In the genomic region with DNA sequence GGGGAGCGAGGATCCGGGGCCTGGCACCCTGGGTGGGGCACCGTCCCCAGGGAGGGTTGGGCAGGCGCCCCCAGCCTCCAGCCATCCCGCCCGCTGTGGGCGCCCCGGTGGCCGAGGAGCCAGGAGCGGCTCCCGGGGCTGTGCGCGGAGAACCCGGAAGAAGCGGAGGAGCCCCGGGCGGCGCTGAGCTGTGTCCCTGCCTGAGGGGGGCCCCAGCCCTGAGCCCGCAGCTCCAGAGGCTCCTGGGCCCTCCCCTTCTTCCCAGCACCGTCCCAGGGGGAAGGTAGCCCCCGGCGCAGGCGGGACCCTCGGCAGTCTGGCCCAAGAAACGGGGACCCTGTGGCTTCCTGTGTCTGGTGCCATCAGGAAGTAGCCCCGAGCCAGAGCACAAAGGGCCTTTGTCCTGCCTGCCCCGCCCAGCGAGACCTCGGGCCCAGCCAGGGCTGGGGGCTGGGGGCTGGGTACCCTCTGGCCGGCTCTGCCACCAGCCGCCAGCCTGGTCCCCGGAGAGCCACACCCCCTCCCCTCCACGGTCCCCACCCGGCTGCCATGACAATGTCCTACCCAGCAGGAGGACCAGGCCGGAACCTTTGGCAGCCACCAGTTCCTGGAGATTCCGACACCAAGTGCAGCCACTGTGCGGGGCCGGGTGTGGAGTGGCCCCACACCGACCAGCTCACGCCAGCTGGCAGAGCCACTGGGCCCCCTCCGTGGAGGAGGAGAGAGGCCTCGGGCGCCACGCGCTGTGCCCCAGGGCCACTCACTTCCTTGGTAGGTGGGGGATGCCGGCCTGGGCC, we compare ENCODE assay signal across 9 cellular contexts. TPM values are rescaled to one million over a fixed set of nuclear protein-coding genes. Genes with fewer than 3 reads are reported as not detected.
DNase-seq lines count a peak whose midpoint lies in the region; ATAC-seq and TF ChIP-seq lines count a peak whose summit lies in the region.
"Had no signal": no experiment of that assay in that cellular context is flagged by ENCODE, and none has a peak within 500 bp of the region (broad histone marks: within the 10 kb centered on the region; RNA-seq: fewer than 3 reads in every experiment).

No MANE protein-coding gene starts in this region.

- peak overlapping the region; percentile 53 for H3K9ac ChIP-seq in IMR-90 (ENCODE audit: low read depth, low read length)

- dilution Hi-C loops in IMR-90 (cut with HindIII; ENCODE audit: low sequenced_read_pairs, unreplicated experiment) = no loop called here

- peak overlapping the region; percentile 56 for H3K4me2 ChIP-seq in IMR-90 (ENCODE audit: low read depth, low read length)

- no TSS peak for BruUV-seq in IMR-90 (replicated peaks; lab: Mats Ljungman, UMichigan)

- H3K36me3 ChIP-seq in IMR-90 (ENCODE audit: control insufficient read depth, insufficient read depth, low read length) = no peaks in the 10 kb centered on the region
- no peaks in the 10 kb centered on the region for H3K36me3 ChIP-seq in muscle layer of duodenum (ENCODE audit: control insufficient read depth in 1 of 2, insufficient read depth in 2 of 2, low read length in 2 of 2)

- TF ChIP-seq RAD21 in IMR-90 (IDR thresholded peaks at IDR 0.05; ENCODE audit: low read length) = no peak

- intact Hi-C loops in activated T-helper 1 cell treated with anti-CD3 and anti-CD28 coated beads, Interleukin-12 subunit alpha, Interleukin-12 subunit beta, Interleukin-2, Interleukin-4 antibody, amounts not matched to agents 30 ng/mL and 10 ng/mL and 1 ng/mL, durations not matched to agents 14 hours and 24 hours and 36 hours (cut with micrococcal nuclease) = loop anchor here (1.0 kb wide), 2 partner anchors 14 to 50 kb away; no protein-coding TSS in a partner anchor
- intact Hi-C loops in IMR-90 (cut with micrococcal nuclease) = no loop called here

- H4K20me1 ChIP-seq in IMR-90 (ENCODE audit: insufficient read depth, low read length) = no peaks in the 10 kb centered on the region

- H3K27me3 ChIP-seq in IMR-90 (ENCODE audit: control insufficient read depth, insufficient read depth, low read length) (no peaks in the 10 kb centered on the region; the same call in 1 of the 2 replicates), muscle layer of duodenum (ENCODE audit: low read depth, low read length) (peaks cover 4% of the 10 kb centered on the region)

- no peak overlapping the region for H2BK5ac ChIP-seq in IMR-90 (ENCODE audit: low read depth, low read length, poor library complexity, severe bottlenecking)

- H3K4me3 Mint-ChIP-seq in activated T-helper 1 cell treated with anti-CD3 and anti-CD28 coated beads, Interleukin-12 subunit alpha, Interleukin-12 subunit beta, Interleukin-2, Interleukin-4 antibody, amounts not matched to agents 30 ng/mL and 10 ng/mL and 1 ng/mL, durations not matched to agents 14 hours and 24 hours and 36 hours = no peak overlapping the region
- peak overlapping the region; percentile 72 for H3K4me3 Mint-ChIP-seq in activated T-cell treated with anti-CD3 and anti-CD28 coated beads, Interleukin-2, amount 50 U/mL, for 24 hours

- 0 out of 2 replicates have a peak, but pooled peaks have one; percentile 8 for TF ChIP-seq POLR2A in IMR-90 (IDR thresholded peaks at IDR 0.05; ENCODE audit: low read depth, low read length)

- H3K4me1 Mint-ChIP-seq in activated T-helper 1 cell treated with anti-CD3 and anti-CD28 coated beads, Interleukin-12 subunit alpha, Interleukin-12 subunit beta, Interleukin-2, Interleukin-4 antibody, amounts not matched to agents 30 ng/mL and 10 ng/mL and 1 ng/mL, durations not matched to agents 14 hours and 24 hours and 36 hours (ENCODE audit: low read depth) = peaks cover 5% of the 10 kb centered on the region
- no peaks in the 10 kb centered on the region for H3K4me1 Mint-ChIP-seq in activated T-cell treated with anti-CD3 and anti-CD28 coated beads, Interleukin-2, amount 50 U/mL, for 24 hours (ENCODE audit: low read depth)

- peak overlapping the region; percentile 97; the same call in 1 of the 2 replicates for H3K23ac ChIP-seq in IMR-90 (ENCODE audit: low read depth, low read length)

- H2BK15ac ChIP-seq in IMR-90 (ENCODE audit: low read depth, low read length) = peak overlapping the region; percentile 50; the same call in 1 of the 3 replicates

- H2BK20ac ChIP-seq in IMR-90 (ENCODE audit: low read depth, low read length) = no peak overlapping the region

- H4K8ac ChIP-seq in IMR-90 (ENCODE audit: low read depth in 2 of 2, low read length in 2 of 2) = peak overlapping the region; percentile 90 to 100

- TF ChIP-seq CTCF in IMR-90 (conservative IDR thresholded peaks at IDR 0.05; ENCODE audit: low read depth, low read length) = no peak
- TF ChIP-seq CTCF in fibroblast of mammary gland (conservative IDR thresholded peaks at IDR 0.05; ENCODE audit: control insufficient read depth, insufficient read depth, low read depth, low read length) = no peak

- peak overlapping the region; percentile 95 for H4K91ac ChIP-seq in IMR-90 (ENCODE audit: insufficient read depth, low read depth, low read length)

- peaks cover 11% of the 10 kb centered on the region for H3K4me1 ChIP-seq in IMR-90 (ENCODE audit: control insufficient read depth, insufficient read depth, low read length)
- peaks cover 0 to 7% of the 10 kb centered on the region in 2 donors for H3K4me1 ChIP-seq in muscle layer of duodenum (ENCODE audit: control insufficient read depth in 1 of 2, insufficient read depth in 2 of 2, low read length in 2 of 2)

- no peak overlapping the region for H3K27ac Mint-ChIP-seq in activated T-helper 1 cell treated with anti-CD3 and anti-CD28 coated beads, Interleukin-12 subunit alpha, Interleukin-12 subunit beta, Interleukin-2, Interleukin-4 antibody, amounts not matched to agents 30 ng/mL and 10 ng/mL and 1 ng/mL, durations not matched to agents 14 hours and 24 hours and 36 hours
- no peak overlapping the region for H3K27ac Mint-ChIP-seq in activated T-cell treated with anti-CD3 and anti-CD28 coated beads, Interleukin-2, amount 50 U/mL, for 24 hours

- H3K27me3 Mint-ChIP-seq in activated T-helper 1 cell treated with anti-CD3 and anti-CD28 coated beads, Interleukin-12 subunit alpha, Interleukin-12 subunit beta, Interleukin-2, Interleukin-4 antibody, amounts not matched to agents 30 ng/mL and 10 ng/mL and 1 ng/mL, durations not matched to agents 14 hours and 24 hours and 36 hours (ENCODE audit: insufficient read depth) = no peaks in the 10 kb centered on the region
- no peaks in the 10 kb centered on the region for H3K27me3 Mint-ChIP-seq in activated T-cell treated with anti-CD3 and anti-CD28 coated beads, Interleukin-2, amount 50 U/mL, for 24 hours

- peak overlapping the region; percentile 98 for H2AK9ac ChIP-seq in IMR-90 (replicated peaks; ENCODE audit: low read depth, low read length, poor library complexity)

- peak overlapping the region; percentile 16; the same call in 1 of the 2 replicates for H3K18ac ChIP-seq in IMR-90 (ENCODE audit: low read depth, low read length)

- in situ Hi-C loops in IMR-90 (cut with MboI; ENCODE audit: low sequenced_read_pairs) = no loop called here

- no peaks in the 10 kb centered on the region for H3K79me1 ChIP-seq in IMR-90 (ENCODE audit: low read depth in 1 of 2, low read length in 2 of 2)

- H2AFZ ChIP-seq in IMR-90 (replicated peaks; ENCODE audit: low read length, poor library complexity) = peak overlapping the region; percentile 96

- DNase-seq in activated T-helper 1 cell treated with Interleukin-2 at 50 U/mL for 16 hours (ENCODE audit: low read depth) = peak; percentile 20
- no peak for DNase-seq in activated T-helper 1 cell treated with anti-CD3 and anti-CD28 coated beads, Interleukin-12 subunit alpha, Interleukin-12 subunit beta, Interleukin-2, Interleukin-4 antibody, amounts not matched to agents 30 ng/mL and 10 ng/mL and 1 ng/mL, durations not matched to agents 14 hours and 24 hours and 36 hours (ENCODE audit: low spot score)
- DNase-seq in IMR-90 = no peak
- DNase-seq in activated T-cell treated with anti-CD3 and anti-CD28 coated beads, Interleukin-2, amount 50 U/mL, for 24 hours = peak; percentile 70
- peak; percentile 1 for DNase-seq in fibroblast of mammary gland (ENCODE audit: low read depth)
- no peak for DNase-seq in mesenteric fat pad (ENCODE audit: low spot score)
- DNase-seq in MV-4-11 (lab: John Stamatoyannopoulos, UW) = no peak

- 50% methylated on average over 4 of the region's 46 CpGs; no CpG with 5 or more reads in 1 of the 2 experiments for WGBS in IMR-90 (ENCODE audit: extremely low coverage in 2 of 2, insufficient read length in 1 of 2), 2 experiments

- H3K4me3 ChIP-seq in IMR-90 (ENCODE audit: insufficient read depth, low read depth, low read length) = peak overlapping the region; percentile 16
- H3K4me3 ChIP-seq in fibroblast of mammary gland (ENCODE audit: control insufficient read depth, low read depth, low read length) = peak overlapping the region; percentile 51
- H3K4me3 ChIP-seq in muscle layer of duodenum (ENCODE audit: low read depth in 1 of 2, low read length in 2 of 2) = peak overlapping the region; percentile 61 to 78

- H3K56ac ChIP-seq in IMR-90 (ENCODE audit: extremely low read depth, insufficient read depth, low read length) = no peak overlapping the region

- H3K36me3 Mint-ChIP-seq in activated T-helper 1 cell treated with anti-CD3 and anti-CD28 coated beads, Interleukin-12 subunit alpha, Interleukin-12 subunit beta, Interleukin-2, Interleukin-4 antibody, amounts not matched to agents 30 ng/mL and 10 ng/mL and 1 ng/mL, durations not matched to agents 14 hours and 24 hours and 36 hours (ENCODE audit: low read depth) = peaks cover 2% of the 10 kb centered on the region
- H3K36me3 Mint-ChIP-seq in activated T-cell treated with anti-CD3 and anti-CD28 coated beads, Interleukin-2, amount 50 U/mL, for 24 hours (ENCODE audit: low read depth) = no peaks in the 10 kb centered on the region

- ATAC-seq in IMR-90 (ENCODE audit: low read depth) = peak; percentile 64

- peak overlapping the region; percentile 54 for H2BK120ac ChIP-seq in IMR-90 (ENCODE audit: low read depth, low read length)

- H3K9me1 ChIP-seq in IMR-90 (ENCODE audit: insufficient read depth, low read length) = no peaks in the 10 kb centered on the region; the same call in 1 of the 2 replicates

- peak overlapping the region; percentile 99 for H3K4ac ChIP-seq in IMR-90 (ENCODE audit: low read depth, low read length)

- peak overlapping the region; percentile 38 for H4K5ac ChIP-seq in IMR-90 (ENCODE audit: low read depth, low read length)

- peak overlapping the region; percentile 28 for H3K27ac ChIP-seq in IMR-90 (ENCODE audit: insufficient read depth, low read length)
- peak overlapping the region; percentile 89 for H3K27ac ChIP-seq in muscle layer of duodenum (ENCODE audit: low read length)

- POLR2A ChIA-PET in IMR-90 (lab: Charles Lee; ENCODE audit: unreplicated experiment) = no interaction called here

- H3K9me3 ChIP-seq in IMR-90 (ENCODE audit: control insufficient read depth, insufficient read depth, low read length) (no peaks in the 10 kb centered on the region), muscle layer of duodenum (ENCODE audit: control insufficient read depth in 1 of 2, low read length in 2 of 2) (no peaks in the 10 kb centered on the region)

- H2AK5ac ChIP-seq in IMR-90 (ENCODE audit: low read depth, low read length) = peak overlapping the region; percentile 85

- CTCF ChIA-PET in IMR-90 (lab: Yijun Ruan, JAX) = no interaction called here

- H3K14ac ChIP-seq in IMR-90 (replicated peaks; ENCODE audit: low read depth, low read length) = peak overlapping the region; percentile 98

- H3K9me3 Mint-ChIP-seq in activated T-helper 1 cell treated with anti-CD3 and anti-CD28 coated beads, Interleukin-12 subunit alpha, Interleukin-12 subunit beta, Interleukin-2, Interleukin-4 antibody, amounts not matched to agents 30 ng/mL and 10 ng/mL and 1 ng/mL, durations not matched to agents 14 hours and 24 hours and 36 hours = peaks cover 16% of the 10 kb centered on the region
- peaks cover 10% of the 10 kb centered on the region for H3K9me3 Mint-ChIP-seq in activated T-cell treated with anti-CD3 and anti-CD28 coated beads, Interleukin-2, amount 50 U/mL, for 24 hours

RNA-seq across cellular contexts. Expression of a gene that starts 15.6 kb away (rescaled TPM):
- 0.10 and 0.15 TPM in 2 replicates for total RNA-seq in activated T-helper 1 cell treated with anti-CD3 and anti-CD28 coated beads, Interleukin-12 subunit alpha, Interleukin-12 subunit beta, Interleukin-2, Interleukin-4 antibody, amounts not matched to agents 30 ng/mL and 10 ng/mL and 1 ng/mL, durations not matched to agents 14 hours and 24 hours and 36 hours
- total RNA-seq in IMR-90 (2012; rRNA removed) = not detected in 2 replicates
- polyA plus RNA-seq in IMR-90 (2012; rRNA removed) = not detected in 2 replicates
- polyA plus RNA-seq in IMR-90 (2012; cell fraction: cytosol; rRNA removed) = not detected in 2 replicates
- polyA plus RNA-seq in IMR-90 (2012; cell fraction: nucleus; rRNA removed; ENCODE audit: low replicate concordance) = not detected in 2 replicates
- 1.4 TPM for total RNA-seq in mesenteric fat pad

RNA-seq across cellular contexts. Expression of a gene that starts 42.2 kb away (rescaled TPM):
- 30.0 and 30.3 TPM in 2 replicates for total RNA-seq in activated T-helper 1 cell treated with anti-CD3 and anti-CD28 coated beads, Interleukin-12 subunit alpha, Interleukin-12 subunit beta, Interleukin-2, Interleukin-4 antibody, amounts not matched to agents 30 ng/mL and 10 ng/mL and 1 ng/mL, durations not matched to agents 14 hours and 24 hours and 36 hours
- total RNA-seq in IMR-90 (2012; rRNA removed) (2.5 and 2.9 TPM in 2 replicates), mesenteric fat pad (9.0 TPM)
- polyA plus RNA-seq in IMR-90 (2012; rRNA removed) = 12.6 and 15.5 TPM in 2 replicates
- 8.0 and 11.2 TPM in 2 replicates for polyA plus RNA-seq in IMR-90 (2012; cell fraction: cytosol; rRNA removed)
- 44.8 and 112 TPM in 2 replicates for polyA plus RNA-seq in IMR-90 (2012; cell fraction: nucleus; rRNA removed; ENCODE audit: low replicate concordance)

RNA-seq across cellular contexts. Expression of a gene that starts 48.3 kb away (rescaled TPM):
- 350 and 356 TPM in 2 replicates for total RNA-seq in activated T-helper 1 cell treated with anti-CD3 and anti-CD28 coated beads, Interleukin-12 subunit alpha, Interleukin-12 subunit beta, Interleukin-2, Interleukin-4 antibody, amounts not matched to agents 30 ng/mL and 10 ng/mL and 1 ng/mL, durations not matched to agents 14 hours and 24 hours and 36 hours
- total RNA-seq in IMR-90 (2012; rRNA removed) (0.18 TPM in 1 of 2 replicates, not detected in the other), mesenteric fat pad (0.80 TPM)
- 1.0 and 1.2 TPM in 2 replicates for polyA plus RNA-seq in IMR-90 (2012; rRNA removed)
- 0.23 and 0.65 TPM in 2 replicates for polyA plus RNA-seq in IMR-90 (2012; cell fraction: cytosol; rRNA removed)
- polyA plus RNA-seq in IMR-90 (2012; cell fraction: nucleus; rRNA removed; ENCODE audit: low replicate concordance) = 4.4 and 10.1 TPM in 2 replicates

RNA-seq across cellular contexts. Expression of a gene that starts 55.8 kb away (rescaled TPM):
- 788 and 811 TPM in 2 replicates for total RNA-seq in activated T-helper 1 cell treated with anti-CD3 and anti-CD28 coated beads, Interleukin-12 subunit alpha, Interleukin-12 subunit beta, Interleukin-2, Interleukin-4 antibody, amounts not matched to agents 30 ng/mL and 10 ng/mL and 1 ng/mL, durations not matched to agents 14 hours and 24 hours and 36 hours
- total RNA-seq in IMR-90 (2012; rRNA removed) = not detected in 2 replicates
- 0.15 and 0.44 TPM in 2 replicates for polyA plus RNA-seq in IMR-90 (2012; rRNA removed)
- polyA plus RNA-seq in IMR-90 (2012; cell fraction: cytosol; rRNA removed) = 0.23 and 0.40 TPM in 2 replicates
- polyA plus RNA-seq in IMR-90 (2012; cell fraction: nucleus; rRNA removed; ENCODE audit: low replicate concordance) = 0.63 and 1.3 TPM in 2 replicates
- 10.7 TPM for total RNA-seq in mesenteric fat pad
- total RNA-seq: renal cortical epithelial cell had no signal

Comparison
In these comparisons a context has a peak if more than half of its experiments do, and no peak if none do; other contexts are left out.
1. DNase-seq: peak in activated T-helper 1 cell treated with Interleukin-2 at 50 U/mL for 16 hours (single experiment), activated T-cell treated with anti-CD3 and anti-CD28 coated beads, Interleukin-2, amount 50 U/mL, for 24 hours (single experiment) and fibroblast of mammary gland (single experiment); none in activated T-helper 1 cell treated with anti-CD3 and anti-CD28 coated beads, Interleukin-12 subunit alpha, Interleukin-12 subunit beta, Interleukin-2, Interleukin-4 antibody, amounts not matched to agents 30 ng/mL and 10 ng/mL and 1 ng/mL, durations not matched to agents 14 hours and 24 hours and 36 hours (single experiment), IMR-90 (single experiment), mesenteric fat pad (single experiment) and MV-4-11 (single experiment).
2. H3K4me3 ChIP-seq: peak in every context shown above with its lines; median percentile 70 in muscle layer of duodenum; 51 in fibroblast of mammary gland; 16 in IMR-90.
3. RNA of a gene that starts 48.3 kb away (total RNA-seq): 350 to 356 TPM in activated T-helper 1 cell treated with anti-CD3 and anti-CD28 coated beads, Interleukin-12 subunit alpha, Interleukin-12 subunit beta, Interleukin-2, Interleukin-4 antibody, amounts not matched to agents 30 ng/mL and 10 ng/mL and 1 ng/mL, durations not matched to agents 14 hours and 24 hours and 36 hours; 0.80 TPM in mesenteric fat pad (single experiment) and 0.18 TPM in IMR-90; every median in the first group is over 100 times any median in the second.